In genomic region chr9:121754655-121755436, GRCh38 we compare ENCODE assay signal across 24 cellular contexts.
A peak's percentile ranks its signal among the peaks of the same experiment; 100 is the strongest.
DNase-seq lines count a peak whose midpoint lies in the region; ATAC-seq, FAIRE-seq and TF ChIP-seq lines count a peak whose summit lies in the region.
"Had no signal": no experiment of that assay in that cellular context is flagged by ENCODE, and none has a peak within 500 bp of the region (broad histone marks: within the 10 kb centered on the region; RNA-seq: fewer than 3 reads in every experiment).

No MANE protein-coding gene starts in this region.

- no peak for TF ChIP-seq EP300 in tibial nerve (IDR thresholded peaks at IDR 0.05)

- H3K4me1 Mint-ChIP-seq in MCF 10A (ENCODE audit: insufficient read depth, unreplicated experiment) (no peaks in the 10 kb centered on the region), neural progenitor cell (peaks cover 33% of the 10 kb centered on the region)

- TF ChIP-seq CTCF in breast epithelium (IDR thresholded peaks at IDR 0.05), result no peak
- no peak for TF ChIP-seq CTCF in MCF 10A (IDR thresholded peaks at IDR 0.05; ENCODE audit: unreplicated experiment)
- peak; percentile 11 for TF ChIP-seq CTCF in epithelial cell of esophagus (IDR thresholded peaks at IDR 0.05; ENCODE audit: insufficient read depth, low read depth, low read length, missing control alignments)
- TF ChIP-seq CTCF in neural progenitor cell (IDR thresholded peaks at IDR 0.05), result no peak
- TF ChIP-seq CTCF in tibial nerve (IDR thresholded peaks at IDR 0.05), result no peak

- H3K27me3 Mint-ChIP-seq in MCF 10A (ENCODE audit: insufficient read depth, unreplicated experiment) (no peaks in the 10 kb centered on the region), neural progenitor cell (ENCODE audit: insufficient read depth, low read depth) (peaks cover 2% of the 10 kb centered on the region)

- no peak for ATAC-seq in GM18868 (IDR thresholded peaks at IDR 0.05; ENCODE audit: unreplicated experiment)
- ATAC-seq: activated CD4-positive, CD25-positive, alpha-beta regulatory T cell treated with anti-CD3 and anti-CD28 coated beads, Interleukin-2, amount 50 U/mL, for 24 hours; activated CD8-positive, alpha-beta T cell treated with anti-CD3 and anti-CD28 coated beads, Interleukin-2, amount 10 ng/mL, durations not matched to agents 7 days and 5 days; activated T-cell treated with anti-CD3 and anti-CD28 coated beads, Interleukin-2, amount 50 U/mL, for 4 hours; natural killer cell treated with Interleukin-12 subunit alpha and Interleukin-12 subunit beta and Interleukin-15 and Interleukin-18, amount 100 ng/mL, for 72 hours had no signal

- H3K79me2 ChIP-seq in neural progenitor cell (ENCODE audit: low read depth), result peaks cover 66% of the 10 kb centered on the region

- no peak overlapping the region for H2AFZ ChIP-seq in neural progenitor cell (replicated peaks)

- H3K36me3 ChIP-seq in breast epithelium (no peaks in the 10 kb centered on the region), neural progenitor cell (no peaks in the 10 kb centered on the region), tibial nerve (peaks cover 0 to 32% (median 0%) of the 10 kb centered on the region in 3 donors), small intestine (ENCODE audit: control insufficient read depth in 2 of 2, insufficient read depth in 2 of 2, low read length in 2 of 2) (peaks cover 3 to 8% of the 10 kb centered on the region in 2 donors)

- H3K4me2 ChIP-seq in neural progenitor cell, result no peak overlapping the region

- H3K36me3 Mint-ChIP-seq in MCF 10A (ENCODE audit: insufficient read depth, unreplicated experiment), result peaks cover 13% of the 10 kb centered on the region
- peaks cover 7% of the 10 kb centered on the region for H3K36me3 Mint-ChIP-seq in neural progenitor cell
- H3K36me3 Mint-ChIP-seq: CD8-positive, alpha-beta memory T cell; natural killer cell treated with Interleukin-12 subunit alpha and Interleukin-12 subunit beta and Interleukin-15 and Interleukin-18, amount 100 ng/mL, for 72 hours had no signal

- H3K4me3 ChIP-seq in breast epithelium (no peak overlapping the region), epithelial cell of esophagus (ENCODE audit: low read length) (no peak overlapping the region), neural progenitor cell (no peak overlapping the region), tibial nerve (no peak overlapping the region), small intestine (ENCODE audit: low read depth in 1 of 2, low read length in 2 of 2) (no peak overlapping the region)

- H3K27ac ChIP-seq in breast epithelium (peak overlapping the region; percentile 85 to 91), neural progenitor cell (no peak overlapping the region), tibial nerve (peak overlapping the region in 3 of 4 donors; percentile 28 to 99 (median 95)), small intestine (ENCODE audit: low read depth in 1 of 2, low read length in 1 of 2) (no peak overlapping the region)
- H3K27ac ChIP-seq: 22Rv1 had no signal

- H3K27me3 ChIP-seq in breast epithelium (no peaks in the 10 kb centered on the region), neural progenitor cell (no peaks in the 10 kb centered on the region), tibial nerve (no peaks in the 10 kb centered on the region), small intestine (ENCODE audit: control insufficient read depth in 2 of 2, insufficient read depth in 2 of 2, low read length in 2 of 2) (no peaks in the 10 kb centered on the region)

- CTCF ChIA-PET in MCF 10A (lab: Yijun Ruan, JAX), result interaction anchor here (0.6 to 1.8 kb wide), 6 partner anchors 11 to 1228 kb away, joined by 3 to 8 read pairs (median 3); no protein-coding TSS in a partner anchor

- no peak overlapping the region for H3K27ac Mint-ChIP-seq in MCF 10A (ENCODE audit: low read depth, unreplicated experiment)
- peak overlapping the region; percentile 42 for H3K27ac Mint-ChIP-seq in neural progenitor cell
- H3K27ac Mint-ChIP-seq: natural killer cell treated with Interleukin-12 subunit alpha and Interleukin-12 subunit beta and Interleukin-15 and Interleukin-18, amount 100 ng/mL, for 72 hours had no signal

- 79 to 84% methylated on average over 11 to 15 of the region's 15 CpGs for WGBS in tibial nerve, 2 donors
- WGBS in small intestine, 3 donors, result 87 to 93% (median 89%) methylated on average over 15 of the region's 15 CpGs

- H3K9me3 Mint-ChIP-seq in MCF 10A (ENCODE audit: unreplicated experiment) (no peaks in the 10 kb centered on the region), neural progenitor cell (no peaks in the 10 kb centered on the region)
- H3K9me3 Mint-ChIP-seq: activated T-cell treated with anti-CD3 and anti-CD28 coated beads, Interleukin-2, amount 50 U/mL, for 4 hours; CD8-positive, alpha-beta memory T cell; natural killer cell treated with Interleukin-12 subunit alpha and Interleukin-12 subunit beta and Interleukin-15 and Interleukin-18, amount 100 ng/mL, for 72 hours had no signal

- DNase-seq in breast epithelium (ENCODE audit: low spot score in 2 of 2) (no peak), MCF 10A (ENCODE audit: unreplicated experiment) (no peak), epithelial cell of esophagus (ENCODE audit: low read depth) (peak; percentile 83), neural progenitor cell (ENCODE audit: low spot score) (no peak), tibial nerve (ENCODE audit: low spot score in 2 of 2) (no peak), small intestine (no peak), HT-29 (ENCODE audit: low spot score) (no peak)
- DNase-seq: activated CD8-positive, alpha-beta T cell treated with anti-CD3 and anti-CD28 coated beads, Interleukin-2, amount 10 ng/mL, durations not matched to agents 7 days and 5 days; activated naive CD4-positive, alpha-beta T cell treated with Interleukin-2 at 50 U/mL for 16 hours; activated T-cell treated with anti-CD3 and anti-CD28 coated beads, Interleukin-2, amount 50 U/mL, for 4 hours; CD8-positive, alpha-beta memory T cell; central memory CD4-positive, alpha-beta T cell; GDM1; H7; midbrain; NCI-H1048; NCI-H187; NCI-H748 treated with DMSO at 0.1 percent for 48 hours; stimulated activated CD4-positive, alpha-beta T cell treated with anti-CD3 and anti-CD28 coated beads, Interleukin-1b, Interleukin-23, amount 100 ng/mL, for 48 hours had no signal

- no peak overlapping the region for H3K4me3 Mint-ChIP-seq in MCF 10A (ENCODE audit: unreplicated experiment)
- H3K4me3 Mint-ChIP-seq in neural progenitor cell, result no peak overlapping the region
- H3K4me3 Mint-ChIP-seq: activated CD8-positive, alpha-beta T cell treated with anti-CD3 and anti-CD28 coated beads, Interleukin-2, amount 10 ng/mL, durations not matched to agents 7 days and 5 days; activated T-cell treated with anti-CD3 and anti-CD28 coated beads, Interleukin-2, amount 50 U/mL, for 4 hours; CD8-positive, alpha-beta memory T cell; natural killer cell treated with Interleukin-12 subunit alpha and Interleukin-12 subunit beta and Interleukin-15 and Interleukin-18, amount 100 ng/mL, for 72 hours had no signal

- intact Hi-C loops in breast epithelium (cut with DNase I; ENCODE audit: low total_unique reads) (no loop called here), MCF 10A (cut with micrococcal nuclease) (no loop called here)

- POLR2A ChIA-PET in MCF 10A (lab: Yijun Ruan, JAX), result no interaction called here

- no peak overlapping the region for H3K9ac ChIP-seq in neural progenitor cell

- H3K9me3 ChIP-seq in breast epithelium (no peaks in the 10 kb centered on the region), neural progenitor cell (ENCODE audit: low read depth) (no peaks in the 10 kb centered on the region), tibial nerve (no peaks in the 10 kb centered on the region), small intestine (ENCODE audit: control insufficient read depth, low read depth) (no peaks in the 10 kb centered on the region)

- H3F3A ChIP-seq in neural progenitor cell (ENCODE audit: low read depth), result peaks cover 9% of the 10 kb centered on the region

- peaks cover 26 to 50% of the 10 kb centered on the region in 2 donors for H3K4me1 ChIP-seq in breast epithelium
- peaks cover 22% of the 10 kb centered on the region for H3K4me1 ChIP-seq in neural progenitor cell
- H3K4me1 ChIP-seq in tibial nerve, result peaks cover 0 to 76% (median 61%) of the 10 kb centered on the region in 4 donors
- no peaks in the 10 kb centered on the region for H3K4me1 ChIP-seq in small intestine (ENCODE audit: control insufficient read depth in 2 of 2, insufficient read depth in 1 of 2, low read depth in 1 of 2, low read length in 1 of 2)

- no peak for FAIRE-seq in small intestine (lab: Jason Lieb, UNC)
- FAIRE-seq: GM18507 had no signal

- TF ChIP-seq POLR2A in breast epithelium (IDR thresholded peaks at IDR 0.05) (no peak), tibial nerve (IDR thresholded peaks at IDR 0.05) (no peak)

- peaks cover 98% of the 10 kb centered on the region for H4K20me1 ChIP-seq in neural progenitor cell (ENCODE audit: low read depth)

- BruUV-seq in MCF 10A (replicated peaks; lab: Mats Ljungman, UMichigan), result no TSS peak

Comparison
In these comparisons a context has a peak if more than half of its experiments do, and no peak if none do; other contexts are left out.
1. H3K27ac ChIP-seq: peak in breast epithelium (2 of 2) and tibial nerve (3 of 4); none in neural progenitor cell (single experiment) and small intestine (0 of 2).